27 cellular contexts compared by ENCODE assay signal in genomic region chr6:12103158-12103557, GRCh38.
DNase-seq lines count a peak whose midpoint lies in the region; ATAC-seq lines count a peak whose summit lies in the region.
"Had no signal": no experiment of that assay in that cellular context is flagged by ENCODE, and none has a peak within 500 bp of the region (broad histone marks: within the 10 kb centered on the region; RNA-seq: fewer than 3 reads in every experiment).

No MANE protein-coding gene starts in this region.

- no peak for ATAC-seq in GM19467 (IDR thresholded peaks at IDR 0.05; ENCODE audit: unreplicated experiment)
- ATAC-seq: activated naive CD4-positive, alpha-beta T cell treated with anti-CD3 and anti-CD28 coated beads, Interleukin-2, amount 50 U/mL, for 72 hours; gastrocnemius medialis; left colon; stimulated activated naive B cell treated with anti-CD40 and anti-IgM and Interleukin-4, amounts not matched to agents 10 μg/mL and 1 μg/mL and 100 μg/mL, for 72 hours had no signal

- DNase-seq in NCI-H82 (lab: John Stamatoyannopoulos, UW) (peak; percentile 4), NCI-H82 treated with DMSO at 0.1 percent for 48 hours (lab: John Stamatoyannopoulos, UW; ENCODE audit: unreplicated experiment) (no peak), NCI-H1930 (lab: John Stamatoyannopoulos, UW) (peak; percentile 9 to 34), dermis blood vessel endothelial cell (peak; percentile 12), retina (peak; percentile 39), NCI-H2171 (lab: John Stamatoyannopoulos, UW) (no peak), NCI-H187 treated with DMSO at 0.1 percent for 48 hours (lab: John Stamatoyannopoulos, UW) (no peak)
- DNase-seq: activated B cell treated with CpG ODN at 0.5 μM for 24 hours; activated CD4-positive, alpha-beta T cell treated with anti-CD3 and anti-CD28 coated beads, Interleukin-2, amount 10 ng/mL, durations not matched to agents 7 days and 5 days; activated effector memory CD4-positive, alpha-beta T cell treated with Interleukin-2 at 50 U/mL for 16 hours; amygdala; brain microvascular endothelial cell; CD4-positive, alpha-beta T cell; gastrocnemius medialis; GOT3; hippocampal formation; immature natural killer cell; left colon; NCI-H1092 treated with DMSO at 0.1 percent for 48 hours; NCI-H2171 treated with DMSO at 0.1 percent for 48 hours; NCI-H524; Peyer's patch; stimulated activated naive B cell treated with anti-CD40 and anti-IgM and Interleukin-4, amounts not matched to agents 10 μg/mL and 1 μg/mL and 100 μg/mL, for 72 hours; T1000; upper lobe of left lung had no signal

Comparison
In these comparisons a context has a peak if more than half of its experiments do, and no peak if none do; other contexts are left out.
1. DNase-seq: peak in NCI-H82 (single experiment), NCI-H1930 (2 of 2), dermis blood vessel endothelial cell (single experiment) and retina (single experiment); none in NCI-H82 treated with DMSO at 0.1 percent for 48 hours (single experiment), NCI-H2171 (single experiment) and NCI-H187 treated with DMSO at 0.1 percent for 48 hours (single experiment).